27 cellular contexts compared by ENCODE assay signal in genomic region chr12:10663869-10664268, GRCh38. TPM values are rescaled to one million over a fixed set of nuclear protein-coding genes. Genes with fewer than 3 reads are reported as not detected.
"Had no signal": no experiment of that assay in that cellular context is flagged by ENCODE, and none has a peak within 500 bp of the region (broad histone marks: within the 10 kb centered on the region; RNA-seq: fewer than 3 reads in every experiment).

No MANE protein-coding gene starts in this region.

- H2AFZ ChIP-seq: neural progenitor cell, parathyroid adenoma had no signal

- H3K79me2 ChIP-seq: parathyroid adenoma had no signal

- H3K9ac ChIP-seq: neural progenitor cell, parathyroid adenoma had no signal

- H3K9me3 ChIP-seq: left ventricle myocardium inferior, neutrophil, right atrium auricular region, right lobe of liver, tibial nerve, upper lobe of left lung, vagina had no signal

- H3K36me3 ChIP-seq: left ventricle myocardium inferior, neural progenitor cell, neutrophil, right atrium auricular region, right lobe of liver, tibial nerve, upper lobe of left lung, vagina had no signal

- H3K27ac ChIP-seq: left ventricle myocardium inferior, neural progenitor cell, neutrophil, parathyroid adenoma, right atrium auricular region, right lobe of liver, tibial nerve, upper lobe of left lung, vagina had no signal

- H3K4me1 ChIP-seq: left ventricle myocardium inferior, neural progenitor cell, parathyroid adenoma, right atrium auricular region, right lobe of liver, tibial nerve, upper lobe of left lung, vagina had no signal

- ATAC-seq: natural killer cell; right lobe of liver; stimulated activated memory B cell treated with anti-CD40 and anti-IgM and Interleukin-4, amounts not matched to agents 10 μg/mL and 1 μg/mL and 100 μg/mL, for 72 hours; stimulated activated naive CD8-positive, alpha-beta T cell treated with anti-CD3 and anti-CD28 coated beads, Interleukin-15, amount 100 ng/mL, for 72 hours had no signal

- H3K27me3 ChIP-seq: neural progenitor cell, right atrium auricular region, tibial nerve, upper lobe of left lung, vagina had no signal

- DNase-seq: hypothalamus; immature natural killer cell; left ventricle myocardium inferior; mesendoderm; naive B cell; natural killer cell; nephron progenitor cell; occipital lobe; right lobe of liver; stimulated activated CD4-positive, alpha-beta T cell treated with anti-CD3 and anti-CD28 coated beads, Interleukin-1b, Interleukin-23, amount 100 ng/mL, for 48 hours; stimulated activated CD4-positive, alpha-beta T cell treated with anti-CD3 and anti-CD28 coated beads, Interleukin-2, amount 100 ng/mL, for 48 hours; stimulated activated CD4-positive, alpha-beta T cell treated with anti-CD3 and anti-CD28 coated beads, Interleukin-4, amount 100 ng/mL, for 4 hours; stimulated activated CD8-positive, alpha-beta memory T cell treated with anti-CD3 and anti-CD28 coated beads, Interleukin-4, amount 100 ng/mL, for 48 hours; stimulated activated naive CD4-positive, alpha-beta T cell treated with Interleukin-2 at 50 U/mL for 16 hours; stimulated activated naive CD8-positive, alpha-beta T cell treated with anti-CD3 and anti-CD28 coated beads, Interleukin-15, amount 100 ng/mL, for 72 hours; substantia nigra; upper lobe of left lung had no signal

- H3K4me3 ChIP-seq: left ventricle myocardium inferior, lung, neural progenitor cell, right atrium auricular region, right lobe of liver, smooth muscle cell, tibial nerve, upper lobe of left lung, vagina had no signal

- H3K4me2 ChIP-seq: neural progenitor cell, smooth muscle cell had no signal

RNA-seq across cellular contexts. Expression of gene STYK1, which starts 10.0 kb away (rescaled TPM):
- total RNA-seq: left ventricle myocardium inferior, right lobe of liver, skeletal muscle tissue had no signal
